In the genomic region with DNA sequence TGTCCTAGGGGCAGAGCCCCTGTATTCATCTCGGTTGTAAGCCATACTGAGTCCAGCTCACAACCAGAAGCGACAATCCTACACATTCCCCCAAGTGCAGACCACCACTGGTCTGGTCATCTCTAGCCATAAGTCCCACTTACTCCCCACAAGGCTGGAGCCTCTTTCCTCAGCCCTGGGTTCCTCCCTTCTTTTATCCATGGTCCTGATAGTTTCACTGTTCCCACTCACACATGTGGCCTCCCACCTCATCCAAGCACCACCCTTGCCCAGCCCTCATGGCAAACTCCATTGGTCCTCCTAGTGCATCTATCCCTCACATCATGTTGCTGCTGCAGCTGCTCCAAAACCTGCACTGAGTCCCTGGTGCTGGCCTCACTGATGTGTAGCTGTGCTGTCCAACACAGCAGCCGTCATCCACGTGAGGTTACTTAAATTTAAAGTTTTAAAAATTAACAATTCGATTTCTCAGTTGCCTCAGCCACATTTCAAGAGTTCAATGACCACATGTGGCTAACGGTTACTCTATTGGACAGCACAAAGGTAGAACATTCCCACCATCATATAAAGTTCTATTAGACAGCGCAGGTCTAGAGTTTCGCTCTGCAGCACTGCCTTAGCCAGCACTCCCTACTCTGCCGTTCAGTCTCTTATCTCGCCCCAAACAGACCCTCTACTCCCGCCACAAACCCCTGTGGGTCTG, we compare ENCODE assay signal across 8 cellular contexts. TPM values are rescaled to one million over a fixed set of nuclear protein-coding genes. Genes with fewer than 3 reads are reported as not detected.
DNase-seq lines count a peak whose midpoint lies in the region; ATAC-seq and TF ChIP-seq lines count a peak whose summit lies in the region.
"Not testable (repeated sequence)": the region's sequence is repeated elsewhere in the genome, so short reads cannot be mapped to it uniquely, and the experiment has no call there.

No MANE protein-coding gene starts in this region.

- peak overlapping the region; percentile 89 for H2AFZ ChIP-seq in Loucy (ENCODE audit: low read length)

- H3K79me2 ChIP-seq in Loucy (ENCODE audit: insufficient read depth, low read length), result peaks cover 45% of the 10 kb centered on the region

- not testable (repeated sequence) for H3K36me3 Mint-ChIP-seq in central memory CD8-positive, alpha-beta T cell (ENCODE audit: insufficient read depth)

- H3K9me2 ChIP-seq in Loucy (replicated peaks; ENCODE audit: low read depth, low read length), result not testable (repeated sequence)

- peak overlapping the region; percentile 97 for H3K4me3 ChIP-seq in GM12864 (ENCODE audit: low read depth, low read length)
- H3K4me3 ChIP-seq in Loucy (ENCODE audit: low read length, poor library complexity, severe bottlenecking), result peak overlapping the region; percentile 88
- peak overlapping the region; percentile 52 for H3K4me3 ChIP-seq in right cardiac atrium (ENCODE audit: low read length)
- peak overlapping the region; percentile 78 to 85 for H3K4me3 ChIP-seq in neutrophil (ENCODE audit: low read depth in 1 of 2, low read length in 1 of 2)
- peak overlapping the region; percentile 65 for H3K4me3 ChIP-seq in tibial artery

- peak; percentile 1 for ATAC-seq in HG02642 (IDR thresholded peaks at IDR 0.05; ENCODE audit: poor library complexity, unreplicated experiment)
- peak; percentile 4 for ATAC-seq in central memory CD8-positive, alpha-beta T cell (replicated peaks; ENCODE audit: extremely low read depth, poor library complexity, severe bottlenecking)
- ATAC-seq in right cardiac atrium, result not testable (repeated sequence)

- not testable (repeated sequence) for H3K27me3 Mint-ChIP-seq in central memory CD8-positive, alpha-beta T cell

- H3F3A ChIP-seq in Loucy (ENCODE audit: low read depth), result not testable (repeated sequence)

- not testable (repeated sequence) for H4K20me1 ChIP-seq in Loucy (ENCODE audit: insufficient read depth, low read length, poor library complexity, severe bottlenecking)

- not testable (repeated sequence) for H3K4me3 Mint-ChIP-seq in central memory CD8-positive, alpha-beta T cell

- peak overlapping the region; percentile 73 for H3K4me2 ChIP-seq in Loucy (ENCODE audit: low read depth, low read length, poor library complexity, severe bottlenecking)

- intact Hi-C loops in right cardiac atrium (cut with DNase I); tibial artery (cut with DNase I; ENCODE audit: low total_unique reads): not testable (repeated sequence)

- not testable (repeated sequence) for H3K36me3 ChIP-seq in Loucy (ENCODE audit: insufficient read depth, low read length); neutrophil
- H3K36me3 ChIP-seq in tibial artery, result peaks cover 0 to 13% (median 0%) of the 10 kb centered on the region in 3 donors

- 29% methylated on average over 11 of the region's 11 CpGs for WGBS in right cardiac atrium

- H3K27me3 ChIP-seq in Loucy (ENCODE audit: insufficient read depth, low read length, poor library complexity, severe bottlenecking); right cardiac atrium (ENCODE audit: control insufficient read depth, insufficient read depth): not testable (repeated sequence)
- H3K27me3 ChIP-seq in neutrophil (peaks cover 28% of the 10 kb centered on the region), tibial artery (peaks cover 0 to 10% of the 10 kb centered on the region in 2 donors)

- H3K9me3 Mint-ChIP-seq in central memory CD8-positive, alpha-beta T cell, result not testable (repeated sequence)

- not testable (repeated sequence) for DNase-seq in GM12864 (ENCODE audit: low read depth)
- DNase-seq in activated CD4-positive, CD25-positive, alpha-beta regulatory T cell treated with anti-CD3 and anti-CD28 coated beads, Interleukin-2, amount 50 U/mL, for 72 hours, result peak; percentile 34
- DNase-seq in central memory CD8-positive, alpha-beta T cell (ENCODE audit: low spot score in 2 of 2), result peak; percentile 11 to 24
- DNase-seq in right cardiac atrium (peak; percentile 12 to 43 (median 35)), tibial artery (peak; percentile 23 to 68)

- H3K27ac ChIP-seq in right cardiac atrium (ENCODE audit: low read length), result not testable (repeated sequence)
- H3K27ac ChIP-seq in neutrophil, result peak overlapping the region; percentile 51
- H3K27ac ChIP-seq in tibial artery, result peak overlapping the region; percentile 78 to 79

- not testable (repeated sequence) for H3K4me1 Mint-ChIP-seq in central memory CD8-positive, alpha-beta T cell

- not testable (repeated sequence) for TF ChIP-seq CTCF in GM12864 (IDR thresholded peaks at IDR 0.05; ENCODE audit: low read depth, low read length, missing control alignments); Loucy (conservative IDR thresholded peaks at IDR 0.05; ENCODE audit: low read length); neutrophil (IDR thresholded peaks at IDR 0.05); tibial artery (IDR thresholded peaks at IDR 0.05)

- H3K9ac ChIP-seq in Loucy (ENCODE audit: low read depth, low read length, poor library complexity, severe bottlenecking), result peak overlapping the region; percentile 92

- H3K4me1 ChIP-seq in Loucy (ENCODE audit: insufficient read depth, low read length, poor library complexity, severe bottlenecking) (peaks cover 25% of the 10 kb centered on the region), neutrophil (ENCODE audit: control insufficient read depth in 1 of 2, insufficient read depth in 1 of 2, low read depth in 1 of 2, low read length in 1 of 2) (peaks cover 24 to 27% of the 10 kb centered on the region in 2 experiments), tibial artery (peaks cover 5 to 48% (median 26%) of the 10 kb centered on the region in 4 donors)
- not testable (repeated sequence) for H3K4me1 ChIP-seq in right cardiac atrium (ENCODE audit: control insufficient read depth, insufficient read depth, low read length)

- H3K9me3 ChIP-seq in Loucy (ENCODE audit: insufficient read depth, low read depth, low read length); right cardiac atrium (ENCODE audit: control insufficient read depth, low read length); neutrophil; tibial artery: not testable (repeated sequence)

- H3K27ac Mint-ChIP-seq in central memory CD8-positive, alpha-beta T cell (ENCODE audit: low read depth), result not testable (repeated sequence)

RNA-seq across cellular contexts. Expression of gene RNU1-3, which starts 23.1 kb away (rescaled TPM):
- total RNA-seq in right cardiac atrium, result 1,000 to 10,000 TPM; 3,675 to 8,578 (median 7,073) TPM
- not detected for polyA plus RNA-seq in right cardiac atrium

RNA-seq across cellular contexts. Expression of gene NBPF1, which starts 30.3 kb away (rescaled TPM):
- total RNA-seq in right cardiac atrium, result 10 to 100 TPM in 3 of 4 donors, 1 to 10 TPM in 1; 8.9 to 18.7 (median 15.7) TPM
- 6.5 TPM for polyA plus RNA-seq in right cardiac atrium
